ENCODE assay signal across 1 cellular context in genomic region chr13:57739089-57739488, GRCh38.
TF ChIP-seq lines count a peak whose summit lies in the region.

No MANE protein-coding gene starts in this region.

TF ChIP-seq in WTC11, 78 proteins besides CTCF, POLR2A, EP300 and RAD21 (continued from another document):
- TF ChIP-seq ARID4B (CRISPR knock-in tag; IDR thresholded peaks at IDR 0.05; ENCODE audit: borderline replicate concordance) (no peak), RORB (CRISPR knock-in tag; IDR thresholded peaks at IDR 0.05) (no peak), FOXJ3 (CRISPR knock-in tag; IDR thresholded peaks at IDR 0.05; ENCODE audit: borderline replicate concordance) (no peak), ATF3 (CRISPR knock-in tag; conservative IDR thresholded peaks at IDR 0.05) (no peak)
